8 cellular contexts compared by ENCODE assay signal in the genomic region with DNA sequence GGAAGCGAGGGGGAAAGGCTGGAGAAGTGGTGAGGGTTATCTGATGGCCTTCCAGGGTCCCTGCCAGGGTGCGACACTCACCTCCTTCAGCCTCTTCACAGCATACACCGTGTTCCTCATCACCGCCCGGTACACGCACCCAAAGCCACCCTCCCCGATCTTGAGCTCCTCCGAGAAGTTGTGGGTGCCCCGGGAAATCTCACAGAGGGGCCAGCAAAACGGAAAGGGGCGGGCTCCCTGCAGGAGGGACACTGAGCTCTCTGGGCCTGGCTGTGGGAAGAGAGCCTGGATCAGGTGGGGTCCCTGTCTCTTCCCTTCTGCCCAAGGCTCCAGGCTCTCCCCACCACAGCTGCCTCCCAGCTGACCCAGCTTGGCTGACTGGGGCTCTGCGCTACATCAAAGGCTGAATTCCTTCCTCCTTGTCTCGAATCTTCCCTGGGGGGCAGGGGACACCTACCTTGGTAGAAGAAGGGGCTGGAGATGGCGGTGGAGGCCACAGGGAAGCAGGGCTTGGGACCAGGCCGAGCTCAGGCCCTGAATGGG. TPM values are rescaled to one million over a fixed set of nuclear protein-coding genes. Genes with fewer than 3 reads are reported as not detected.
DNase-seq lines count a peak whose midpoint lies in the region; ATAC-seq, FAIRE-seq and TF ChIP-seq lines count a peak whose summit lies in the region.

No MANE protein-coding gene starts in this region.

- H3K4me1 ChIP-seq in SJCRH30 = peaks cover 3% of the 10 kb centered on the region; the same call in 1 of the 2 replicates
- H3K4me1 ChIP-seq in rectal smooth muscle tissue (ENCODE audit: control insufficient read depth, insufficient read depth, low read length) = no peaks in the 10 kb centered on the region

- H3K9ac ChIP-seq in rectal smooth muscle tissue (ENCODE audit: low read length) = no peak overlapping the region

- no peaks in the 10 kb centered on the region for H3K27me3 ChIP-seq in SJCRH30
- peaks cover 2% of the 10 kb centered on the region for H3K27me3 ChIP-seq in rectal smooth muscle tissue (ENCODE audit: control insufficient read depth, insufficient read depth, low read length)

- DNase-seq in GM12864 (ENCODE audit: low read depth) = no peak
- no peak for DNase-seq in SJCRH30
- no peak for DNase-seq in epithelial cell of proximal tubule (ENCODE audit: low read depth)
- no peak for DNase-seq in frontal cortex (ENCODE audit: low spot score in 2 of 2)
- DNase-seq in DMS79 (lab: John Stamatoyannopoulos, UW) = no peak
- no peak for DNase-seq in NCI-H146 treated with DMSO at 0.1 percent for 48 hours (lab: John Stamatoyannopoulos, UW; ENCODE audit: unreplicated experiment)

- H3K27ac ChIP-seq in SJCRH30 (peak overlapping the region; percentile 59; the same call in 1 of the 2 replicates), rectal smooth muscle tissue (ENCODE audit: low read depth, low read length) (no peak overlapping the region)

- H3K4me3 ChIP-seq in GM12864 (ENCODE audit: low read depth, low read length) (peak overlapping the region; percentile 83), SJCRH30 (peak overlapping the region; percentile 87), epithelial cell of proximal tubule (ENCODE audit: low read depth, low read length) (peak overlapping the region; percentile 58), rectal smooth muscle tissue (ENCODE audit: low read length) (peak overlapping the region; percentile 61)

- FAIRE-seq in frontal cortex (lab: Jason Lieb, UNC) = no peak

- no peak for TF ChIP-seq CTCF in GM12864 (IDR thresholded peaks at IDR 0.05; ENCODE audit: low read depth, low read length, missing control alignments)
- TF ChIP-seq CTCF in epithelial cell of proximal tubule (conservative IDR thresholded peaks at IDR 0.05; ENCODE audit: low read depth, low read length) = no peak

- no peaks in the 10 kb centered on the region for H3K9me3 ChIP-seq in SJCRH30 (replicated peaks)

- ATAC-seq in GM21367 (IDR thresholded peaks at IDR 0.05; ENCODE audit: unreplicated experiment) = no peak

- no peaks in the 10 kb centered on the region for H3K36me3 ChIP-seq in SJCRH30
- H3K36me3 ChIP-seq in rectal smooth muscle tissue (ENCODE audit: control insufficient read depth, insufficient read depth, low read length) = no peaks in the 10 kb centered on the region

RNA-seq across cellular contexts. Expression of a gene that starts 1.1 kb away (rescaled TPM):
- total RNA-seq in SJCRH30 (2014; rRNA removed; shearing (Covaris generic)) = 91.9 and 95.3 TPM in 2 replicates
- 131 and 219 TPM in 2 replicates for total RNA-seq in epithelial cell of proximal tubule
- 6.9 TPM for total RNA-seq in frontal cortex

RNA-seq across cellular contexts. Expression of a gene that starts 46.0 kb away (rescaled TPM):
- 0.97 and 1.7 TPM in 2 replicates for total RNA-seq in SJCRH30 (2014; rRNA removed; shearing (Covaris generic))
- total RNA-seq in epithelial cell of proximal tubule (2.3 and 4.3 TPM in 2 replicates), frontal cortex (1.6 TPM)

RNA-seq across cellular contexts. Expression of a gene that starts 47.0 kb away (rescaled TPM):
- 55.6 and 56.9 TPM in 2 replicates for total RNA-seq in SJCRH30 (2014; rRNA removed; shearing (Covaris generic))
- total RNA-seq in epithelial cell of proximal tubule = 59.7 and 61.9 TPM in 2 replicates
- 9.4 TPM for total RNA-seq in frontal cortex

Comparison
In these comparisons a context has a peak if more than half of its experiments do, and no peak if none do; other contexts are left out.
1. RNA of a gene that starts 1.1 kb away (total RNA-seq): 131 to 219 TPM in epithelial cell of proximal tubule and 91.9 to 95.3 TPM in SJCRH30; 6.9 TPM in frontal cortex (single experiment); every median in the first group is over 10 times any median in the second.
2. Peak in every context shown above with its lines, with median percentiles within 50 percentile points of each other: H3K4me3 ChIP-seq.